Comparison of ENCODE assay signal across 30 cellular contexts in the genomic region with DNA sequence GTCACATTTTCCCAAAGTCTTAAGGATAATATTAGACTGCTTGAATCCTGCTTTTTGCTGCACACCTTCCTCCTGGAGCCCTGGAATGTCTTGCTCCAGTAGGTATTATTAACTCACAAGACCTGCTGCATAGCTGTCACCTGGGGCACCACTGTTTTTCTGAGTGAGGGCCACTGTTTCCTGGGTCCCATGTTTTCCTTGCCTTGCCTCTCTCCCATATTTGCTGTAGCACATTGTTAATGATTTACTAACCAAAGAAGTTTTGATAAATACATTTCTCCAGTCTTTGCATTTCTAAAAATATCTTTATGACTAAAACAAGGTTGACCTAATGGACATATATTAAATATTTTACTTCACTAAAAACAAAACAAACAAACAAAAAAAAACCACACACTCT. TPM values are rescaled to one million over a fixed set of nuclear protein-coding genes. Genes with fewer than 3 reads are reported as not detected.
A peak's percentile ranks its signal among the peaks of the same experiment; 100 is the strongest.
DNase-seq lines count a peak whose midpoint lies in the region; ATAC-seq, FAIRE-seq and TF ChIP-seq lines count a peak whose summit lies in the region.
"Had no signal": no experiment of that assay in that cellular context is flagged by ENCODE, and none has a peak within 500 bp of the region (broad histone marks: within the 10 kb centered on the region; RNA-seq: fewer than 3 reads in every experiment).

No MANE protein-coding gene starts in this region.

- FAIRE-seq in islet of Langerhans (lab: Jason Lieb, UNC) (peak; percentile 93), GM12891 (lab: Jason Lieb, UNC) (no peak)
- FAIRE-seq: D721Med, GM12892, H54 had no signal

- H3K27ac ChIP-seq in upper lobe of right lung (no peak overlapping the region), sigmoid colon (no peak overlapping the region), endodermal cell (ENCODE audit: low read depth, low read length) (no peak overlapping the region)
- H3K27ac ChIP-seq: KMS-11 had no signal

- no peak for TF ChIP-seq EP300 in sigmoid colon (IDR thresholded peaks at IDR 0.05)

- H3K27me3 ChIP-seq in upper lobe of right lung: no peaks in the 10 kb centered on the region
- H3K27me3 ChIP-seq in sigmoid colon: no peaks in the 10 kb centered on the region
- H3K27me3 ChIP-seq in endodermal cell (ENCODE audit: control insufficient read depth, insufficient read depth, low read length, poor library complexity, severe bottlenecking): no peaks in the 10 kb centered on the region

- DNase-seq in DMS53 (lab: John Stamatoyannopoulos, UW) (peak; percentile 64), mucosa of descending colon (no peak), upper lobe of right lung (no peak), DMS79 treated with DMSO at 0.1 percent for 48 hours (lab: John Stamatoyannopoulos, UW) (no peak), sigmoid colon (no peak), GM12891 (ENCODE audit: insufficient read length, low spot score) (no peak), endodermal cell (no peak)
- DNase-seq: ACHN; BE2C; CD8-positive, alpha-beta memory T cell; DMS79; GF-D8; IMR-90; NCI-H1048; NCI-H1417 treated with DMSO at 0.1 percent for 48 hours; NCI-H1694 treated with DMSO at 0.1 percent for 48 hours; NCI-H2081 treated with DMSO at 0.1 percent for 48 hours; NCI-H2171; NCI-H226; NCI-H510A; NCI-H69; Right ventricle myocardium superior; RPMI8226 had no signal

- H3K36me3 Mint-ChIP-seq in endodermal cell (ENCODE audit: low read depth): no peaks in the 10 kb centered on the region
- H3K36me3 Mint-ChIP-seq: CD14-positive monocyte; CD8-positive, alpha-beta memory T cell had no signal

- H3K27ac Mint-ChIP-seq in endodermal cell: no peak overlapping the region
- H3K27ac Mint-ChIP-seq: CD14-positive monocyte; CD8-positive, alpha-beta memory T cell had no signal

- H3K9me3 Mint-ChIP-seq in endodermal cell: no peaks in the 10 kb centered on the region
- H3K9me3 Mint-ChIP-seq: CD14-positive monocyte; CD8-positive, alpha-beta memory T cell had no signal

- H3K4me1 Mint-ChIP-seq in endodermal cell: no peaks in the 10 kb centered on the region
- H3K4me1 Mint-ChIP-seq: CD14-positive monocyte; CD8-positive, alpha-beta memory T cell had no signal

- peak; percentile 34 for ATAC-seq in mucosa of descending colon
- ATAC-seq in upper lobe of right lung: peak; percentile 37

- no peak overlapping the region for H3K4me3 Mint-ChIP-seq in endodermal cell
- H3K4me3 Mint-ChIP-seq: CD14-positive monocyte; CD8-positive, alpha-beta memory T cell had no signal

- H3K9me3 ChIP-seq in mucosa of descending colon (no peaks in the 10 kb centered on the region), upper lobe of right lung (no peaks in the 10 kb centered on the region), sigmoid colon (no peaks in the 10 kb centered on the region), endodermal cell (ENCODE audit: control insufficient read depth, low read length) (no peaks in the 10 kb centered on the region)
- H3K9me3 ChIP-seq: BE2C had no signal

- no peak for TF ChIP-seq CTCF in mucosa of descending colon (IDR thresholded peaks at IDR 0.05)
- TF ChIP-seq CTCF in upper lobe of right lung (IDR thresholded peaks at IDR 0.05): no peak
- no peak for TF ChIP-seq CTCF in sigmoid colon (IDR thresholded peaks at IDR 0.05)
- no peak for TF ChIP-seq CTCF in endodermal cell (conservative IDR thresholded peaks at IDR 0.05)

- H3K4me1 ChIP-seq in mucosa of descending colon (ENCODE audit: low read depth) (peaks cover 4% of the 10 kb centered on the region), upper lobe of right lung (no peaks in the 10 kb centered on the region), sigmoid colon (no peaks in the 10 kb centered on the region), endodermal cell (ENCODE audit: control insufficient read depth, insufficient read depth, low read length) (no peaks in the 10 kb centered on the region)
- H3K4me1 ChIP-seq: BE2C had no signal

- H3K27me3 Mint-ChIP-seq in endodermal cell (ENCODE audit: insufficient read depth): no peaks in the 10 kb centered on the region

- H3K36me3 ChIP-seq in mucosa of descending colon (ENCODE audit: low read depth) (no peaks in the 10 kb centered on the region), upper lobe of right lung (no peaks in the 10 kb centered on the region), sigmoid colon (no peaks in the 10 kb centered on the region), endodermal cell (ENCODE audit: control insufficient read depth, insufficient read depth, low read length) (no peaks in the 10 kb centered on the region)
- H3K36me3 ChIP-seq: BE2C had no signal

- TF ChIP-seq POLR2A in sigmoid colon (IDR thresholded peaks at IDR 0.05) (no peak), GM12891 (IDR thresholded peaks at IDR 0.05; ENCODE audit: low read depth, low read length) (no peak)

- no peak overlapping the region for H3K9ac ChIP-seq in endodermal cell (ENCODE audit: extremely low read depth, low read length, poor library complexity, severe bottlenecking)
- H3K9ac ChIP-seq: KMS-11 had no signal

- intact Hi-C loops in mucosa of descending colon (cut with DNase I, micrococcal nuclease) (no loop called here), upper lobe of right lung (cut with DNase I) (no loop called here), sigmoid colon (cut with DNase I) (no loop called here)

- no peak overlapping the region for H3K4me3 ChIP-seq in mucosa of descending colon
- H3K4me3 ChIP-seq in upper lobe of right lung: no peak overlapping the region
- H3K4me3 ChIP-seq in sigmoid colon: no peak overlapping the region
- no peak overlapping the region for H3K4me3 ChIP-seq in endodermal cell (ENCODE audit: low read length)

TF ChIP-seq in GM12891, 5 proteins besides CTCF, POLR2A, EP300 and RAD21:
- TF ChIP-seq POLR2AphosphoS5 (IDR thresholded peaks at IDR 0.05; ENCODE audit: low read depth, low read length) (no peak), SPI1 (IDR thresholded peaks at IDR 0.05; ENCODE audit: low read depth, low read length) (no peak), POU2F2 (IDR thresholded peaks at IDR 0.05; ENCODE audit: low read depth, low read length) (no peak), TAF1 (IDR thresholded peaks at IDR 0.05; ENCODE audit: low read depth, low read length) (no peak), PAX5 (IDR thresholded peaks at IDR 0.05; ENCODE audit: insufficient read depth, low read length, severe bottlenecking) (no peak)

RNA-seq across cellular contexts. Expression of gene FCAMR, which starts 22.6 kb away (rescaled TPM):
- total RNA-seq in mucosa of descending colon: under 1 TPM; 0.41 to 0.98 (median 0.84) TPM
- total RNA-seq in upper lobe of right lung: not detected
- total RNA-seq in sigmoid colon: not detected
- polyA plus RNA-seq in sigmoid colon: 1 to 10 TPM in 1 of 3 donors, not detected in 2; 1.5 TPM
- 0.08 TPM for polyA plus RNA-seq in GM12891 (2012; ENCODE audit: low read depth, missing spikeins)
- total RNA-seq in endodermal cell: not detected
- not detected for polyA plus RNA-seq in endodermal cell (2013, experiment 1 of 2)
- polyA plus RNA-seq in endodermal cell (2013, experiment 2 of 2): not detected
- total RNA-seq: CD8-positive, alpha-beta memory T cell; IMR-90; Right ventricle myocardium superior; SK-MEL-5 had no signal
- polyA plus RNA-seq: CD14-positive monocyte; CD8-positive, alpha-beta memory T cell; IMR-90 had no signal

RNA-seq across cellular contexts. Expression of gene C1orf116, which starts 39.7 kb away (rescaled TPM):
- total RNA-seq in mucosa of descending colon: 10 to 100 TPM in 2 of 3 donors, 1 to 10 TPM in 1; 8.7 to 31.0 (median 25.4) TPM
- total RNA-seq in upper lobe of right lung: 128 TPM
- total RNA-seq in sigmoid colon: under 1 TPM in 3 of 4 donors, not detected in 1; 0.14 to 0.36 (median 0.28) TPM
- polyA plus RNA-seq in sigmoid colon: 10 to 100 TPM in 1 of 3 donors, 1 to 10 TPM in 2; 7.8 to 22.4 (median 8.9) TPM
- polyA plus RNA-seq in GM12891 (2012; ENCODE audit: low read depth, missing spikeins): not detected
- under 1 TPM; 0.55 to 0.60 TPM for total RNA-seq in endodermal cell
- 0.21 TPM for polyA plus RNA-seq in endodermal cell (2013, experiment 1 of 2)
- polyA plus RNA-seq in endodermal cell (2013, experiment 2 of 2): 0.12 TPM
- total RNA-seq: CD8-positive, alpha-beta memory T cell had no signal
- polyA plus RNA-seq: CD8-positive, alpha-beta memory T cell had no signal

RNA-seq across cellular contexts. Expression of gene PIGR, which starts 46.5 kb away (rescaled TPM):
- over 10,000 TPM in 1 of 3 donors, 1,000 to 10,000 TPM in 2; 4,355 to 12,072 (median 9,452) TPM for total RNA-seq in mucosa of descending colon
- total RNA-seq in upper lobe of right lung: 700 TPM
- 1 to 10 TPM in 2 of 4 donors, under 1 TPM in 1, not detected in 1; 0.16 to 9.3 (median 8.6) TPM for total RNA-seq in sigmoid colon
- 1,000 to 10,000 TPM in 1 of 3 donors, 100 to 1,000 TPM in 2; 163 to 3,648 (median 569) TPM for polyA plus RNA-seq in sigmoid colon
- 10.4 TPM for polyA plus RNA-seq in GM12891 (2012; ENCODE audit: low read depth, missing spikeins)
- total RNA-seq in endodermal cell: not detected
- polyA plus RNA-seq in endodermal cell (2013, experiment 1 of 2): not detected
- polyA plus RNA-seq in endodermal cell (2013, experiment 2 of 2): not detected
- total RNA-seq: IMR-90, SK-MEL-5 had no signal
- polyA plus RNA-seq: CD14-positive monocyte; CD8-positive, alpha-beta memory T cell; IMR-90 had no signal

RNA-seq across cellular contexts. Expression of gene YOD1, which starts 58.2 kb away (rescaled TPM):
- 1 to 10 TPM; 5.8 to 7.8 (median 7.8) TPM for total RNA-seq in mucosa of descending colon
- 7.0 TPM for total RNA-seq in upper lobe of right lung
- 1 to 10 TPM; 5.2 to 7.8 (median 7.3) TPM for total RNA-seq in sigmoid colon
- polyA plus RNA-seq in sigmoid colon: 1 to 10 TPM; 1.2 to 3.2 (median 2.5) TPM
- polyA plus RNA-seq in GM12891 (2012; ENCODE audit: low read depth, missing spikeins): 4.9 TPM
- 10 to 100 TPM; 10.8 to 18.8 TPM for total RNA-seq in endodermal cell
- 13.6 TPM for polyA plus RNA-seq in endodermal cell (2013, experiment 1 of 2)
- 12.5 TPM for polyA plus RNA-seq in endodermal cell (2013, experiment 2 of 2)

Comparison
In these comparisons a context has a peak if more than half of its experiments do, and no peak if none do; other contexts are left out.
1. RNA of gene C1orf116, which starts 39.7 kb away (total RNA-seq): 128 TPM in upper lobe of right lung (single experiment) and 8.7 to 31.0 TPM in mucosa of descending colon; 0.55 to 0.60 TPM in endodermal cell and 0.14 to 0.36 TPM in sigmoid colon; every median in the first group is over 4 times any median in the second.
2. RNA of gene PIGR, which starts 46.5 kb away (total RNA-seq): 4,355 to 12,072 TPM in mucosa of descending colon and 700 TPM in upper lobe of right lung (single experiment); 0.16 to 9.3 TPM in sigmoid colon and not detected in endodermal cell; every median in the first group is over 10 times any median in the second.